ENCODE assay signal across 10 cellular contexts in the genomic region with DNA sequence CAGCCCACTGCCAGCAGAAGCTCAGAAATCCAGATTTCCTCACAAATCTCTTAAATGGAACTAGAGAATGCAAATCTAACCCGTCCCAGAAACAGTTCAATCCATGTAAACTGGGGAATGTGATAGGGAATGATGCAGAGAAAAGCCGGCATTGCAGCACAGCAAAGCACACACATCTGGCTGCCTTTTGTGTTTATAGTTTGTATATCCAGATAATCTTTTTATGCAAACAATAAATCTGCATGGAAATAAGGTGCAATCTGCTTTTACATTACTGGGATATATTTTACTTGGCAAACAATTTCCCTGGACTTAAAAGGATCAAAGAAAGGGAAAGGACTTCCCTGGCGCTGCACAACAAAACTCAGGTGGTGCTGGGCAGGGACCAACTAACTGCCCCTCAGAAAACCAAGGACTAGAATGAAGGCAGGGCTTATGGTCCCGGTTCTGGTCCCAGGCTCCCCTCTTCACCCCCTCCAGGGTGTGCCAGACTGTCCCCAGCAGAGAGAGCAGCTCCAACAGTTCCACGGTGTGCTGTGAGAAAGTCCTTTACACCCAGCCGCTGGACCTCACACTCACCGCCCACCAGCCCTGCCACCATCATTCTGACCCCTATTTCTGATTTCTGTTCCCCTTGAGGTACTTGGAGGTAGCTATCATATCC. TPM values are rescaled to one million over a fixed set of nuclear protein-coding genes. Genes with fewer than 3 reads are reported as not detected.
DNase-seq lines count a peak whose midpoint lies in the region; ATAC-seq and TF ChIP-seq lines count a peak whose summit lies in the region.
"Had no signal": no experiment of that assay in that cellular context is flagged by ENCODE, and none has a peak within 500 bp of the region (broad histone marks: within the 10 kb centered on the region; RNA-seq: fewer than 3 reads in every experiment).

No MANE protein-coding gene starts in this region.

- no peak overlapping the region for H2BK12ac ChIP-seq in mesenchymal stem cell (ENCODE audit: low read length in 2 of 2)

- peaks cover 65% of the 10 kb centered on the region for H3K4me1 Mint-ChIP-seq in dendritic cell treated with granulocyte-macrophage colony-stimulating factor and Interleukin-4, amounts not matched to agents 40 ng/mL and 50 ng/mL, for 4 days (ENCODE audit: low read depth)

- H2BK15ac ChIP-seq in mesenchymal stem cell (ENCODE audit: low read depth, poor library complexity, severe bottlenecking): no peak overlapping the region

- H3K9me3 Mint-ChIP-seq in dendritic cell treated with granulocyte-macrophage colony-stimulating factor and Interleukin-4, amounts not matched to agents 40 ng/mL and 50 ng/mL, for 4 days: no peaks in the 10 kb centered on the region

- no peaks in the 10 kb centered on the region for H3K79me1 ChIP-seq in mesenchymal stem cell (replicated peaks; ENCODE audit: low read length, poor library complexity, severe bottlenecking)

- H3K4me1 ChIP-seq in mesenchymal stem cell (ENCODE audit: control insufficient read depth, insufficient read depth, low read depth, low read length): peaks cover 49% of the 10 kb centered on the region
- peaks cover 14% of the 10 kb centered on the region for H3K4me1 ChIP-seq in testis

- H3K4me2 ChIP-seq in mesenchymal stem cell (ENCODE audit: low read length, poor library complexity, severe bottlenecking): peak overlapping the region; percentile 75

- no peak for TF ChIP-seq CTCF in testis (IDR thresholded peaks at IDR 0.05)

- no peak overlapping the region for H3K27ac ChIP-seq in mesenchymal stem cell (ENCODE audit: low read length, poor library complexity, severe bottlenecking)
- H3K27ac ChIP-seq in testis: peak overlapping the region; percentile 96 to 99

- peak overlapping the region; percentile 97 for H3K9ac ChIP-seq in mesenchymal stem cell (ENCODE audit: low read length)

- H2AFZ ChIP-seq in mesenchymal stem cell (ENCODE audit: low read depth, low read length): no peak overlapping the region

- H3K36me3 ChIP-seq in MG63 (peaks cover 32% of the 10 kb centered on the region), mesenchymal stem cell (ENCODE audit: control insufficient read depth in 1 of 2, insufficient read depth in 2 of 2, low read depth in 1 of 2, low read length in 2 of 2) (peaks cover 10 to 31% of the 10 kb centered on the region in 2 experiments), testis (ENCODE audit: low read depth, missing control alignments) (no peaks in the 10 kb centered on the region)

- H3K23ac ChIP-seq in mesenchymal stem cell (ENCODE audit: low read length in 2 of 2): no peak overlapping the region

- DNase-seq in MG63: no peak
- peak; percentile 26 for DNase-seq in mesenchymal stem cell
- DNase-seq in testis: no peak
- no peak for DNase-seq in activated CD4-positive, alpha-beta T cell treated with anti-CD3 and anti-CD28 coated beads for 1 hour
- no peak for DNase-seq in NCI-H2196 (lab: John Stamatoyannopoulos, UW; ENCODE audit: unreplicated experiment)
- DNase-seq: effector CD8-positive, alpha-beta T cell had no signal

- no peaks in the 10 kb centered on the region for H3K27me3 ChIP-seq in MG63
- no peaks in the 10 kb centered on the region for H3K27me3 ChIP-seq in mesenchymal stem cell (ENCODE audit: control insufficient read depth in 1 of 2, insufficient read depth in 1 of 2, low read length in 2 of 2)
- H3K27me3 ChIP-seq in testis: no peaks in the 10 kb centered on the region
- H3K27me3 ChIP-seq: SJSA1 had no signal

- H2BK120ac ChIP-seq in mesenchymal stem cell (ENCODE audit: low read depth, low read length): no peak overlapping the region

- H3K9me3 ChIP-seq in MG63: no peaks in the 10 kb centered on the region
- H3K9me3 ChIP-seq in mesenchymal stem cell (ENCODE audit: control insufficient read depth, low read length): no peaks in the 10 kb centered on the region
- H3K9me3 ChIP-seq in testis: no peaks in the 10 kb centered on the region
- H3K9me3 ChIP-seq: SJSA1 had no signal

- H3K4me3 ChIP-seq in MG63: peak overlapping the region; percentile 66
- peak overlapping the region in 1 of 2 experiments; percentile 85 for H3K4me3 ChIP-seq in mesenchymal stem cell (ENCODE audit: insufficient read depth in 1 of 2, low read depth in 1 of 2, low read length in 2 of 2)
- peak overlapping the region in 1 of 2 donors; percentile 85 for H3K4me3 ChIP-seq in testis

- intact Hi-C loops in dendritic cell treated with granulocyte-macrophage colony-stimulating factor and Interleukin-4, amounts not matched to agents 40 ng/mL and 50 ng/mL, for 4 days (cut with micrococcal nuclease): no loop called here
- intact Hi-C loops in testis (cut with DNase I; ENCODE audit: low total_unique reads): loop anchor here (10.0 kb wide), 2 partner anchors 76 to 246 kb away; no protein-coding TSS in a partner anchor

- H3K36me3 Mint-ChIP-seq in dendritic cell treated with granulocyte-macrophage colony-stimulating factor and Interleukin-4, amounts not matched to agents 40 ng/mL and 50 ng/mL, for 4 days (ENCODE audit: low read depth): peaks cover 51% of the 10 kb centered on the region

- no peak for ATAC-seq in GM21529 (IDR thresholded peaks at IDR 0.05; ENCODE audit: unreplicated experiment)
- ATAC-seq in GM21447 (IDR thresholded peaks at IDR 0.05; ENCODE audit: unreplicated experiment): no peak

- no peak overlapping the region for H3K4ac ChIP-seq in mesenchymal stem cell (ENCODE audit: low read depth in 1 of 2, low read length in 2 of 2)

- H3K18ac ChIP-seq in mesenchymal stem cell (ENCODE audit: low read depth in 1 of 2, low read length in 2 of 2): no peak overlapping the region

- H4K8ac ChIP-seq in mesenchymal stem cell (ENCODE audit: low read length): no peak overlapping the region

- H3K14ac ChIP-seq in mesenchymal stem cell (ENCODE audit: low read length in 2 of 2): no peak overlapping the region

- H4K91ac ChIP-seq in mesenchymal stem cell (ENCODE audit: low read length): no peak overlapping the region

- peak overlapping the region; percentile 88 for H3K27ac Mint-ChIP-seq in dendritic cell treated with granulocyte-macrophage colony-stimulating factor and Interleukin-4, amounts not matched to agents 40 ng/mL and 50 ng/mL, for 4 days

- H3K27me3 Mint-ChIP-seq in dendritic cell treated with granulocyte-macrophage colony-stimulating factor and Interleukin-4, amounts not matched to agents 40 ng/mL and 50 ng/mL, for 4 days: peaks cover 24% of the 10 kb centered on the region

- no peak overlapping the region for H2BK5ac ChIP-seq in mesenchymal stem cell (ENCODE audit: low read depth, low read length, poor library complexity, severe bottlenecking)

- WGBS in mesenchymal stem cell: 86% methylated on average over 5 of the region's 7 CpGs
- 39 to 64% methylated on average over 7 of the region's 7 CpGs for WGBS in testis, 2 donors

- peak overlapping the region; percentile 6 for H2AK5ac ChIP-seq in mesenchymal stem cell (ENCODE audit: low read length, severe bottlenecking)

- H3K4me3 Mint-ChIP-seq in dendritic cell treated with granulocyte-macrophage colony-stimulating factor and Interleukin-4, amounts not matched to agents 40 ng/mL and 50 ng/mL, for 4 days: peak overlapping the region; percentile 82

- no peak for TF ChIP-seq POLR2A in testis (IDR thresholded peaks at IDR 0.05)

RNA-seq across cellular contexts. Expression of a gene that starts 2.7 kb away (rescaled TPM):
- 67.9 and 71.9 TPM in 2 replicates for total RNA-seq in MG63 (2014; rRNA removed; shearing (Covaris generic); ENCODE audit: low replicate concordance)
- 40.5 TPM for polyA plus RNA-seq in mesenchymal stem cell (2013, experiment 1 of 2)
- polyA plus RNA-seq in mesenchymal stem cell (2013, experiment 2 of 2): 41.6 TPM
- 10 to 100 TPM; 14.3 to 38.2 TPM for total RNA-seq in testis
- polyA plus RNA-seq in testis (ENCODE audit: insufficient read depth, low read depth, low replicate concordance): 16.9 TPM
